19 cellular contexts compared by ENCODE assay signal in the genomic region with DNA sequence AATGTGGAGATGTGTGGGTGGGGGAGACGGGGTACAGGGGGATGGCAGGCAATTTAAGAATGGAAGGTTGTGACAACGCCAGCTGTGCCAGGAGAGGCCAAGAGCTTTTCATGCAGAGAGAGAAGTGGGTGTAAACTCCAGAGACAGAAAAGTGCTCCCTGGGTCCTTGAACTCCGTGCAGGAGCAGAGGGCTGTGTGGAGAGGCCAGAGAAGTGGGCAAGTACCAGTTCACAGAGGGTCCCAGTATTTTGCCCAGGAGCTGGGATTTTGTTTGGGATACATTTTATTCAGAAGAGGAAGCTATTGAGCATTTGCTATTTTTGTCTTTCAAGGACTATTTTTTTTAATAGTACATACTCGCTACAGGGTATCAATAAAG.
"Had no signal": no experiment of that assay in that cellular context is flagged by ENCODE, and none has a peak within 500 bp of the region (broad histone marks: within the 10 kb centered on the region; RNA-seq: fewer than 3 reads in every experiment).

No MANE protein-coding gene starts in this region.

- H3K4me1 ChIP-seq: uterus had no signal

- H3K27ac ChIP-seq: coronary artery, esophagus muscularis mucosa, gastrocnemius medialis, uterus, WERI-Rb-1 had no signal

- H3K4me3 Mint-ChIP-seq: activated naive CD4-positive, alpha-beta T cell treated with anti-CD3 and anti-CD28 coated beads, Interleukin-2, amount 10 ng/mL, durations not matched to agents 7 days and 5 days; memory B cell; natural killer cell treated with Interleukin-12 subunit alpha and Interleukin-12 subunit beta and Interleukin-15 and Interleukin-18, amount 100 ng/mL, for 72 hours; stimulated activated naive B cell treated with anti-CD40 and anti-IgM and Interleukin-4, amounts not matched to agents 10 μg/mL and 1 μg/mL and 100 μg/mL, for 72 hours; T-helper 2 cell treated with Interferon-gamma antibody and Interleukin-4, amounts not matched to agents 5 μg/mL and 100 μg/mL, for 36 hours had no signal

- H3K36me3 Mint-ChIP-seq: activated naive CD4-positive, alpha-beta T cell treated with anti-CD3 and anti-CD28 coated beads, Interleukin-2, amount 10 ng/mL, durations not matched to agents 7 days and 5 days; memory B cell; natural killer cell treated with Interleukin-12 subunit alpha and Interleukin-12 subunit beta and Interleukin-15 and Interleukin-18, amount 100 ng/mL, for 72 hours; stimulated activated naive B cell treated with anti-CD40 and anti-IgM and Interleukin-4, amounts not matched to agents 10 μg/mL and 1 μg/mL and 100 μg/mL, for 72 hours had no signal

- H3K27me3 ChIP-seq: gastrocnemius medialis, uterus had no signal

- H3K4me1 Mint-ChIP-seq: activated naive CD4-positive, alpha-beta T cell treated with anti-CD3 and anti-CD28 coated beads, Interleukin-2, amount 10 ng/mL, durations not matched to agents 7 days and 5 days had no signal

- DNase-seq: activated CD4-positive, alpha-beta T cell treated with anti-CD3 and anti-CD28 coated beads for 1 hour; activated CD4-positive, alpha-beta T cell treated with anti-CD3 and anti-CD28 coated beads, Interleukin-2, amount 50 U/mL, for 1 hour; activated CD8-positive, alpha-beta memory T cell treated with anti-CD3 and anti-CD28 coated beads, Interleukin-2, amount 50 U/mL, for 48 hours; activated effector memory CD4-positive, alpha-beta T cell treated with Interleukin-2 at 50 U/mL for 16 hours; activated naive CD4-positive, alpha-beta T cell treated with anti-CD3 and anti-CD28 coated beads, Interleukin-2, amount 10 ng/mL, durations not matched to agents 7 days and 5 days; activated T-cell treated with anti-CD3 and anti-CD28 coated beads, Interleukin-2, amount 50 U/mL, for 48 hours; amygdala; gastrocnemius medialis; occipital lobe; stimulated activated CD4-positive, alpha-beta T cell treated with anti-CD3 and anti-CD28 coated beads, Interleukin-2, amount 100 ng/mL, for 48 hours; stimulated activated CD8-positive, alpha-beta memory T cell treated with anti-CD3 and anti-CD28 coated beads, Interleukin-4, amount 100 ng/mL, for 48 hours; stimulated activated naive B cell treated with anti-CD40 and anti-IgM and Interleukin-4, amounts not matched to agents 10 μg/mL and 1 μg/mL and 100 μg/mL, for 72 hours; uterus; WERI-Rb-1 had no signal

- H3K9me3 Mint-ChIP-seq: activated naive CD4-positive, alpha-beta T cell treated with anti-CD3 and anti-CD28 coated beads, Interleukin-2, amount 10 ng/mL, durations not matched to agents 7 days and 5 days; memory B cell; natural killer cell treated with Interleukin-12 subunit alpha and Interleukin-12 subunit beta and Interleukin-15 and Interleukin-18, amount 100 ng/mL, for 72 hours; stimulated activated naive B cell treated with anti-CD40 and anti-IgM and Interleukin-4, amounts not matched to agents 10 μg/mL and 1 μg/mL and 100 μg/mL, for 72 hours; T-helper 2 cell treated with Interferon-gamma antibody and Interleukin-4, amounts not matched to agents 5 μg/mL and 100 μg/mL, for 36 hours had no signal

- H3K27ac Mint-ChIP-seq: activated naive CD4-positive, alpha-beta T cell treated with anti-CD3 and anti-CD28 coated beads, Interleukin-2, amount 10 ng/mL, durations not matched to agents 7 days and 5 days; natural killer cell treated with Interleukin-12 subunit alpha and Interleukin-12 subunit beta and Interleukin-15 and Interleukin-18, amount 100 ng/mL, for 72 hours; T-helper 2 cell treated with Interferon-gamma antibody and Interleukin-4, amounts not matched to agents 5 μg/mL and 100 μg/mL, for 36 hours had no signal

- H3K9me3 ChIP-seq: esophagus muscularis mucosa, gastrocnemius medialis, uterus had no signal

- H3K36me3 ChIP-seq: esophagus muscularis mucosa, gastrocnemius medialis, uterus, WERI-Rb-1 had no signal

- H3K4me3 ChIP-seq: coronary artery, esophagus muscularis mucosa, gastrocnemius medialis, uterus had no signal
